Comparison of ENCODE assay signal across 8 cellular contexts in genomic region chr13:80339578-80339840, GRCh38. TPM values are rescaled to one million over a fixed set of nuclear protein-coding genes. Genes with fewer than 3 reads are reported as not detected.
DNase-seq lines count a peak whose midpoint lies in the region; ATAC-seq and TF ChIP-seq lines count a peak whose summit lies in the region.

No MANE protein-coding gene starts in this region.

- peaks cover 61% of the 10 kb centered on the region for H4K20me1 ChIP-seq in smooth muscle cell (ENCODE audit: low read depth)

- H3K4me3 ChIP-seq in HEK293 (ENCODE audit: low read depth, low read length) (peak overlapping the region; percentile 98), adipocyte (ENCODE audit: low read length) (peak overlapping the region; percentile 91), iPS-15b (ENCODE audit: low read depth, low read length) (peak overlapping the region; percentile 99), smooth muscle cell (peak overlapping the region; percentile 76)

- H3K27ac ChIP-seq in HEK293 (ENCODE audit: extremely low read depth, low read depth, low read length) (peak overlapping the region; percentile 96; the same call in 1 of the 2 replicates), smooth muscle cell (ENCODE audit: low read depth) (peak overlapping the region; percentile 98)

- no peak overlapping the region for H2AFZ ChIP-seq in smooth muscle cell (ENCODE audit: low read depth)

- DNase-seq in adipocyte (ENCODE audit: low read depth) (no peak), smooth muscle cell (lab: John Stamatoyannopoulos, UW; ENCODE audit: unreplicated experiment) (no peak)
- DNase-seq in activated CD4-positive, alpha-beta T cell treated with anti-CD3 and anti-CD28 coated beads for 4 hours, result no peak
- no peak for DNase-seq in activated CD8-positive, alpha-beta T cell treated with anti-CD3 and anti-CD28 coated beads, Interleukin-2, amount 10 ng/mL, durations not matched to agents 7 days and 5 days

- TF ChIP-seq CTCF in HEK293 (tag by site-specific recombination; IDR thresholded peaks at IDR 0.05) (no peak), smooth muscle cell (IDR thresholded peaks at IDR 0.05; ENCODE audit: borderline replicate concordance, insufficient read depth, poor library complexity, severe bottlenecking) (no peak)

- H3K27me3 Mint-ChIP-seq in activated CD8-positive, alpha-beta T cell treated with anti-CD3 and anti-CD28 coated beads, Interleukin-2, amount 10 ng/mL, durations not matched to agents 7 days and 5 days (ENCODE audit: low read depth), result peaks cover 40% of the 10 kb centered on the region

- peak overlapping the region; percentile 88 for H3K4me2 ChIP-seq in smooth muscle cell

- WGBS in smooth muscle cell (ENCODE audit: low lambda C conversion rate), result 0% methylated on average over 4 of the region's 4 CpGs

- H3K9me3 ChIP-seq in HEK293 (ENCODE audit: control insufficient read depth, insufficient read depth, low read depth, low read length) (no peaks in the 10 kb centered on the region), adipocyte (ENCODE audit: control insufficient read depth, low read length) (no peaks in the 10 kb centered on the region), iPS-15b (ENCODE audit: control insufficient read depth, insufficient read depth, low read length) (no peaks in the 10 kb centered on the region), smooth muscle cell (replicated peaks; ENCODE audit: low read depth) (no peaks in the 10 kb centered on the region)

- CTCF ChIA-PET in HEK293 (lab: Yijun Ruan, JAX), result interaction anchor here (0.6 to 1.1 kb wide), 3 partner anchors 81 to 708 kb away, joined by 3 read pairs; no protein-coding TSS in a partner anchor
- CTCF ChIA-PET in activated CD8-positive, alpha-beta T cell treated with anti-CD3 and anti-CD28 coated beads, Interleukin-2, amount 10 ng/mL, durations not matched to agents 7 days and 5 days (lab: Charles Lee), result no interaction called here

- H3K9me3 Mint-ChIP-seq in activated CD8-positive, alpha-beta T cell treated with anti-CD3 and anti-CD28 coated beads, Interleukin-2, amount 10 ng/mL, durations not matched to agents 7 days and 5 days (ENCODE audit: insufficient read depth), result no peaks in the 10 kb centered on the region

- H3K4me1 Mint-ChIP-seq in activated CD8-positive, alpha-beta T cell treated with anti-CD3 and anti-CD28 coated beads, Interleukin-2, amount 10 ng/mL, durations not matched to agents 7 days and 5 days (ENCODE audit: low read depth), result peaks cover 15% of the 10 kb centered on the region

- H3K27me3 ChIP-seq in adipocyte (replicated peaks; ENCODE audit: control insufficient read depth, insufficient read depth, low read length), result no peaks in the 10 kb centered on the region
- H3K27me3 ChIP-seq in iPS-15b (ENCODE audit: control insufficient read depth, insufficient read depth, low read length), result peaks cover 7% of the 10 kb centered on the region
- no peaks in the 10 kb centered on the region for H3K27me3 ChIP-seq in smooth muscle cell (ENCODE audit: low read depth)

- H3K36me3 Mint-ChIP-seq in activated CD8-positive, alpha-beta T cell treated with anti-CD3 and anti-CD28 coated beads, Interleukin-2, amount 10 ng/mL, durations not matched to agents 7 days and 5 days (ENCODE audit: low read depth), result no peaks in the 10 kb centered on the region

- H3K4me1 ChIP-seq in HEK293 (ENCODE audit: control insufficient read depth, insufficient read depth, low read length) (no peaks in the 10 kb centered on the region), adipocyte (ENCODE audit: control insufficient read depth, insufficient read depth, low read length) (peaks cover 44% of the 10 kb centered on the region), iPS-15b (ENCODE audit: control insufficient read depth, insufficient read depth, low read length) (peaks cover 8% of the 10 kb centered on the region), smooth muscle cell (ENCODE audit: low read depth) (peaks cover 35% of the 10 kb centered on the region)

- peaks cover 62% of the 10 kb centered on the region for H3K79me2 ChIP-seq in smooth muscle cell (ENCODE audit: low read depth)

- H3K36me3 ChIP-seq in HEK293 (ENCODE audit: control insufficient read depth in 2 of 2, insufficient read depth in 1 of 2, low read length in 2 of 2) (peaks cover 0 to 24% of the 10 kb centered on the region in 2 experiments; a peak in 1 of 3 replicates), adipocyte (ENCODE audit: control insufficient read depth, insufficient read depth, low read length, severe bottlenecking) (peaks cover 11% of the 10 kb centered on the region), iPS-15b (ENCODE audit: control insufficient read depth, insufficient read depth, low read length) (peaks cover 12% of the 10 kb centered on the region), smooth muscle cell (ENCODE audit: low read depth) (peaks cover 2% of the 10 kb centered on the region)

- no peak overlapping the region for H3K4me3 Mint-ChIP-seq in activated CD8-positive, alpha-beta T cell treated with anti-CD3 and anti-CD28 coated beads, Interleukin-2, amount 10 ng/mL, durations not matched to agents 7 days and 5 days

- no peak overlapping the region for H3K27ac Mint-ChIP-seq in activated CD8-positive, alpha-beta T cell treated with anti-CD3 and anti-CD28 coated beads, Interleukin-2, amount 10 ng/mL, durations not matched to agents 7 days and 5 days

- H3K9ac ChIP-seq in adipocyte (ENCODE audit: low read length), result peak overlapping the region; percentile 95
- H3K9ac ChIP-seq in iPS-15b (ENCODE audit: low read depth, low read length), result peak overlapping the region; percentile 74
- H3K9ac ChIP-seq in smooth muscle cell (ENCODE audit: low read depth), result peak overlapping the region; percentile 99

- POLR2A ChIA-PET in HEK293 (lab: Yijun Ruan, JAX), result interaction anchor here (0.6 to 1.4 kb wide), 2 partner anchors 207 to 223 kb away, joined by 3 to 5 read pairs; no protein-coding TSS in a partner anchor
- POLR2A ChIA-PET in activated CD8-positive, alpha-beta T cell treated with anti-CD3 and anti-CD28 coated beads, Interleukin-2, amount 10 ng/mL, durations not matched to agents 7 days and 5 days (lab: Charles Lee), result no interaction called here

- ATAC-seq in GM18909 (IDR thresholded peaks at IDR 0.05; ENCODE audit: poor library complexity, unreplicated experiment) (no peak), GM21717 (IDR thresholded peaks at IDR 0.05; ENCODE audit: unreplicated experiment) (no peak)
- no peak for ATAC-seq in activated CD8-positive, alpha-beta T cell treated with anti-CD3 and anti-CD28 coated beads, Interleukin-2, amount 10 ng/mL, durations not matched to agents 7 days and 5 days

- H3F3A ChIP-seq in smooth muscle cell (ENCODE audit: low read depth), result peaks cover 29% of the 10 kb centered on the region

TF ChIP-seq in HEK293, 187 proteins besides CTCF, POLR2A, EP300 and RAD21 (continues in another document):
- TF ChIP-seq ZNF692 (tag by site-specific recombination; IDR thresholded peaks at IDR 0.05), result 0 out of 2 replicates have a peak, but pooled peaks have one; percentile 27
- TF ChIP-seq, protein P1, sequence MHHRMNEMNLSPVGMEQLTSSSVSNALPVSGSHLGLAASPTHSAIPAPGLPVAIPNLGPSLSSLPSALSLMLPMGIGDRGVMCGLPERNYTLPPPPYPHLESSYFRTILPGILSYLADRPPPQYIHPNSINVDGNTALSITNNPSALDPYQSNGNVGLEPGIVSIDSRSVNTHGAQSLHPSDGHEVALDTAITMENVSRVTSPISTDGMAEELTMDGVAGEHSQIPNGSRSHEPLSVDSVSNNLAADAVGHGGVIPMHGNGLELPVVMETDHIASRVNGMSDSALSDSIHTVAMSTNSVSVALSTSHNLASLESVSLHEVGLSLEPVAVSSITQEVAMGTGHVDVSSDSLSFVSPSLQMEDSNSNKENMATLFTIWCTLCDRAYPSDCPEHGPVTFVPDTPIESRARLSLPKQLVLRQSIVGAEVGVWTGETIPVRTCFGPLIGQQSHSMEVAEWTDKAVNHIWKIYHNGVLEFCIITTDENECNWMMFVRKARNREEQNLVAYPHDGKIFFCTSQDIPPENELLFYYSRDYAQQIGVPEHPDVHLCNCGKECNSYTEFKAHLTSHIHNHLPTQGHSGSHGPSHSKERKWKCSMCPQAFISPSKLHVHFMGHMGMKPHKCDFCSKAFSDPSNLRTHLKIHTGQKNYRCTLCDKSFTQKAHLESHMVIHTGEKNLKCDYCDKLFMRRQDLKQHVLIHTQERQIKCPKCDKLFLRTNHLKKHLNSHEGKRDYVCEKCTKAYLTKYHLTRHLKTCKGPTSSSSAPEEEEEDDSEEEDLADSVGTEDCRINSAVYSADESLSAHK (tag by site-specific recombination; IDR thresholded peaks at IDR 0.05), result peak; percentile 13; the same call in 1 of the 2 replicates

RNA-seq across cellular contexts. Expression of gene SPRY2, which starts 1.4 kb away (rescaled TPM):
- 92.6 and 103 TPM in 2 replicates for total RNA-seq in smooth muscle cell
- 114 and 154 TPM in 2 replicates for polyA plus RNA-seq in smooth muscle cell
- under 1 TPM; 0.10 to 0.29 TPM for total RNA-seq in activated CD8-positive, alpha-beta T cell treated with anti-CD3 and anti-CD28 coated beads, Interleukin-2, amount 10 ng/mL, durations not matched to agents 7 days and 5 days

Comparison
In these comparisons a context has a peak if more than half of its experiments do, and no peak if none do; other contexts are left out.
1. RNA of gene SPRY2, which starts 1.4 kb away (total RNA-seq): 92.6 to 103 TPM in smooth muscle cell; 0.10 to 0.29 TPM in activated CD8-positive, alpha-beta T cell treated with anti-CD3 and anti-CD28 coated beads, Interleukin-2, amount 10 ng/mL, durations not matched to agents 7 days and 5 days; every median in the first group is over 10 times any median in the second.
2. Peak in every context shown above with its lines, with median percentiles within 50 percentile points of each other: H3K4me3 ChIP-seq and H3K9ac ChIP-seq.